8 cellular contexts compared by ENCODE assay signal in the genomic region with DNA sequence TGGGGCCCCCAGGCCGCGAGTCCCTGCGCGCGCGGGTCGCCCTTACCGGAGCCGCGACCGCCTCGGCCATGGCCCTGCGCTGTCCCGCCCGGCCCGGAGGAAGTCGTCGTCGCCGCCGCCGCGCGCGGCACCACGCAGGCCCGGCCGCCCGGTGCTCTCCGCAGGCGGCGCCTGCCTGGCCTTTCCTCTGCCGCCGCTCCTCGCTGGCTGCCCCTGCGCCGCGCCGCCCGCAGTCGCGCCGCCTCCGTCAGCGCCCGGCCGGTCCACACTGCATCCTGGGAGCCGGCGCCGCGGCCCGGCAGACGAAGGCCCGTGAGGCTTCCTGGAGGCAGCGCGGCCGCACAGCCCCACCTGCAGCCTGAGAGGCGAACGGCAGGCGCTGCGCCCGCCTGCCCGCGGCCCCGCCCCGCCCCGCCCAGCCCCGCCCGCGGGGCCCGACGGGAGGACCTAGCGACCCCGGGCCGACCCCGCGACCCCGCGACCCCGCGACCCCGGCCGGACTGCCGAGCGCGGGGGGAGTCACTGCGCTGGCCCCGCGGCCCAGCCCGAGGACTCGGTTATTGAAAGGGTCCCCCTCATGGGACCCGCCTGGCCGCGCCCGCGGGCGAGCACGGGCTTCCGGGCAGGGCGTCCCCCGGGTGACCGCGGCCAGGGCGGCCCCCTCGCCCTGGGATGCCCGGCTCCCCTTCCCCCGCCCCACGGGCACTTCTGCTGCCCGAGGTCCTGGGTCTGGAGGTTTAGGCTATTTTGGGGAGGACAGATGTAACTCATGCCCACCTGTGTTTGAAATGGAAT. TPM values are rescaled to one million over a fixed set of nuclear protein-coding genes. Genes with fewer than 3 reads are reported as not detected.
DNase-seq lines count a peak whose midpoint lies in the region; ATAC-seq and TF ChIP-seq lines count a peak whose summit lies in the region.

A gene (minus strand): TSS at position 343 of the 795 bp plus-strand sequence. CDS start 273 bp downstream, at position 70.

- TF ChIP-seq CTCF in right lobe of liver (IDR thresholded peaks at IDR 0.05) = peak; percentile 35 to 84 (median 57)

- DNase-seq in Ammon's horn (ENCODE audit: low spot score) (peak; percentile 84), NCI-H446 treated with DMSO at 0.1 percent for 48 hours (lab: John Stamatoyannopoulos, UW) (peak; percentile 50), dermis microvascular lymphatic vessel endothelial cell (ENCODE audit: low read depth in 2 of 2) (peak; percentile 36 to 82), right lobe of liver (peak; percentile 87 to 91 (median 89))
- peak; percentile 60 to 71 for DNase-seq in activated CD4-positive, alpha-beta T cell treated with anti-CD3 and anti-CD28 coated beads, Interleukin-2, amount 50 U/mL, for 24 hours (ENCODE audit: low read depth in 1 of 2, low spot score in 1 of 2)
- DNase-seq in stimulated activated CD4-positive, alpha-beta T cell treated with anti-CD3 and anti-CD28 coated beads, Interleukin-4, amount 100 ng/mL, for 24 hours = peak; percentile 84

- WGBS in right lobe of liver (ENCODE audit: insufficient coverage, low coverage, low lambda C conversion rate, missing lambda C conversion rate) = 0% methylated on average over 4 of the region's 109 CpGs

- no peaks in the 10 kb centered on the region for H3K27me3 ChIP-seq in right lobe of liver

- intact Hi-C loops in right lobe of liver (cut with DNase I) = no loop called here

- TF ChIP-seq POLR2A in right lobe of liver (IDR thresholded peaks at IDR 0.05) = peak; percentile 84

- H3K4me1 ChIP-seq in right lobe of liver = peaks cover 0 to 26% (median 10%) of the 10 kb centered on the region in 4 donors

- peak within 1 kb of the TSS; percentile 60 to 92 (median 73) for H3K27ac ChIP-seq in right lobe of liver

- no peaks in the 10 kb centered on the region for H3K9me3 ChIP-seq in right lobe of liver

- H3K36me3 ChIP-seq in right lobe of liver = peaks cover 0 to 15% (median 8%) of the 10 kb centered on the region in 4 donors

- H3K4me3 ChIP-seq in right lobe of liver = peak within 1 kb of the TSS; percentile 62 to 77 (median 67)

- ATAC-seq in GM18907 (IDR thresholded peaks at IDR 0.05; ENCODE audit: unreplicated experiment) = peak; percentile 96
- ATAC-seq in HG03139 (IDR thresholded peaks at IDR 0.05; ENCODE audit: unreplicated experiment) = peak; percentile 97
- ATAC-seq in right lobe of liver = peak; percentile 87 to 94 (median 90)

RNA-seq across cellular contexts. Expression of the gene that starts here (rescaled TPM):
- total RNA-seq in dermis microvascular lymphatic vessel endothelial cell (11.3 and 18.6 TPM in 2 replicates), right lobe of liver (10 to 100 TPM in 3 of 6 experiments, 1 to 10 TPM in 3; 7.9 to 15.8 (median 10.4) TPM)

Comparison
In these comparisons a context has a peak if more than half of its experiments do, and no peak if none do; other contexts are left out.
1. Peak in every context shown above with its lines: DNase-seq, ATAC-seq, H3K4me3 ChIP-seq and H3K27ac ChIP-seq.